12 cellular contexts compared by ENCODE assay signal in genomic region chr3:97712919-97713318, GRCh38.
"Had no signal": no experiment of that assay in that cellular context is flagged by ENCODE, and none has a peak within 500 bp of the region (broad histone marks: within the 10 kb centered on the region; RNA-seq: fewer than 3 reads in every experiment).

No MANE protein-coding gene starts in this region.

- DNase-seq: activated CD4-positive, alpha-beta T cell treated with anti-CD3 and anti-CD28 coated beads, Interleukin-2, amount 50 U/mL, for 1 hour; activated naive CD4-positive, alpha-beta T cell treated with anti-CD3 and anti-CD28 coated beads, Interleukin-2, amount 50 U/mL, for 16 hours; amniotic stem cell; body of pancreas; cortex of kidney; effector CD8-positive, alpha-beta T cell; gastrocnemius medialis; islet precursor cell; mesendoderm; tibial artery had no signal

- H3K9me3 Mint-ChIP-seq: central memory CD8-positive, alpha-beta T cell had no signal

- H3K36me3 ChIP-seq: gastrocnemius medialis, tibial artery, vagina had no signal

- H3K4me3 Mint-ChIP-seq: central memory CD8-positive, alpha-beta T cell had no signal

- H3K27me3 ChIP-seq: body of pancreas, gastrocnemius medialis, tibial artery, vagina had no signal

- H3K27ac ChIP-seq: body of pancreas, gastrocnemius medialis, tibial artery, vagina had no signal

- H3K9me3 ChIP-seq: body of pancreas, gastrocnemius medialis, tibial artery, vagina had no signal

- H3K4me1 Mint-ChIP-seq: central memory CD8-positive, alpha-beta T cell had no signal

- H3K4me3 ChIP-seq: body of pancreas, gastrocnemius medialis, tibial artery, vagina had no signal

- H3K4me1 ChIP-seq: body of pancreas, gastrocnemius medialis, tibial artery, vagina had no signal

- ATAC-seq: body of pancreas, gastrocnemius medialis had no signal
